In the genomic region with DNA sequence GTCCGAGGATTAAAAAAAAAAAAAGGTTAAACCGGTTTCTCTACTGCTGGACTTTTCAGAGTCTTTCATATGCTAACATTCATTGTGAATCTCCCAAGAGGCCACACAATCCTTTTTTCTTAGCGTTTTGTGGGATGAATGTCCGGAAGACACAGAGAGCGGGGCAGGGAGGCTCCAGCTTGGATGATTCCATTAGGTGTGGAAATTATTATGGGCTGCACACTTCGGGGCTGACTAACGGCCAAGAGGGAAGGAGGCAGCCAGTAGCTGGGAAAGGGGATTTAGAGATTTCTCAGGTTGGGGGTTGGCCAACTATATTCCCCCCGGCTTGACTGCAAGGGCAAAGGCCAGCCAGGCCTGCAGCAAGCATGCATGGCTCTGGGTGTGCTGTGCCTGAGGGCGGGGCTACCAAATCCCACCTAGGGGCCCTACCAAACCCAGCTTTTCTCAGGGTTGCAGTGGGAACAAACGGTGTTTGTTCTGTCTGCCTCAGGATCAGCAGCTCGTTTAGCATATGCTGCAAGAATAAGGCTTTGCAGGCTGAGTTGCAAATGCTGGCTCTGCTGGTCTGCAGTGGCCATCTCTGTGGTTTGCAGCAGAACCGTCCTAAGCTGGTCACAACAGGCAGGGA, we compare ENCODE assay signal across 19 cellular contexts. TPM values are rescaled to one million over a fixed set of nuclear protein-coding genes. Genes with fewer than 3 reads are reported as not detected.
DNase-seq lines count a peak whose midpoint lies in the region; ATAC-seq and TF ChIP-seq lines count a peak whose summit lies in the region.
"Had no signal": no experiment of that assay in that cellular context is flagged by ENCODE, and none has a peak within 500 bp of the region (broad histone marks: within the 10 kb centered on the region; RNA-seq: fewer than 3 reads in every experiment).

No MANE protein-coding gene starts in this region.

- DNase-seq in HuH-7 (ENCODE audit: low spot score) (peak; percentile 27), iPS-NIHi11 (ENCODE audit: low spot score) (peak; percentile 58), progenitor cell of endocrine pancreas (ENCODE audit: low spot score, unreplicated experiment) (no peak), DMS53 (lab: John Stamatoyannopoulos, UW) (no peak), PC-3 (no peak), SIG-M5 (lab: John Stamatoyannopoulos, UW) (no peak)
- DNase-seq: activated CD8-positive, alpha-beta memory T cell treated with anti-CD3 and anti-CD28 coated beads for 24 hours; activated effector memory CD4-positive, alpha-beta T cell treated with Interleukin-2 at 50 U/mL for 16 hours; aorta; cortex of kidney; DMS79; hippocampal formation; IMR-90 had no signal

- H3K27ac Mint-ChIP-seq in brain (peak overlapping the region; percentile 97 to 99 (median 98)), progenitor cell of endocrine pancreas (peak overlapping the region; percentile 93)

- TF ChIP-seq CTCF in brain (conservative IDR thresholded peaks at IDR 0.05): no peak
- no peak for TF ChIP-seq CTCF in progenitor cell of endocrine pancreas (IDR thresholded peaks at IDR 0.05; ENCODE audit: unreplicated experiment)
- no peak for TF ChIP-seq CTCF in PC-3 (conservative IDR thresholded peaks at IDR 0.05; ENCODE audit: low read depth, low read length)

- H3K9me3 Mint-ChIP-seq in brain (peaks cover 0 to 20% (median 6%) of the 10 kb centered on the region in 5 experiments), progenitor cell of endocrine pancreas (ENCODE audit: low read depth) (no peaks in the 10 kb centered on the region)

- no peak overlapping the region for H3K9ac ChIP-seq in PC-3 (ENCODE audit: low read length)
- H3K9ac ChIP-seq: BLaER1 had no signal

- H3K36me3 ChIP-seq in PC-3 (ENCODE audit: low read depth, low read length): no peaks in the 10 kb centered on the region
- H3K36me3 ChIP-seq: BLaER1 had no signal

- no peaks in the 10 kb centered on the region for H3F3A ChIP-seq in PC-3 (ENCODE audit: low read length, unreplicated experiment)

- no peaks in the 10 kb centered on the region for H3K9me2 ChIP-seq in PC-3 (replicated peaks; ENCODE audit: low read length)

- H3K4me3 Mint-ChIP-seq in brain (peak overlapping the region; percentile 72 to 78 (median 76)), progenitor cell of endocrine pancreas (ENCODE audit: low read depth) (peak overlapping the region; percentile 10)

- intact Hi-C loops in PC-3 (cut with micrococcal nuclease): no loop called here

- no peaks in the 10 kb centered on the region for H4K20me1 ChIP-seq in PC-3 (ENCODE audit: low read length)
- H4K20me1 ChIP-seq: BLaER1 had no signal

- H3K4me2 ChIP-seq in PC-3 (ENCODE audit: low read length): no peak overlapping the region
- H3K4me2 ChIP-seq: BLaER1 had no signal

- no peaks in the 10 kb centered on the region for H3K27me3 ChIP-seq in PC-3 (ENCODE audit: low read length)

- ATAC-seq in PC-3 (no peak), HG03196 (IDR thresholded peaks at IDR 0.05; ENCODE audit: unreplicated experiment) (no peak)

- peaks cover 33% of the 10 kb centered on the region for H3K4me1 Mint-ChIP-seq in brain
- H3K4me1 Mint-ChIP-seq in progenitor cell of endocrine pancreas (ENCODE audit: low read depth): peaks cover 13% of the 10 kb centered on the region

- H3K4me1 ChIP-seq in PC-3 (ENCODE audit: insufficient read depth, low read length): no peaks in the 10 kb centered on the region
- H3K4me1 ChIP-seq: BLaER1 had no signal

- BruUV-seq in PC-3 (replicated peaks; lab: Mats Ljungman, UMichigan): no TSS peak

- POLR2A ChIA-PET in PC-3 (lab: Charles Lee; ENCODE audit: unreplicated experiment): no interaction called here

- CTCF ChIA-PET in PC-3 (lab: Charles Lee): no interaction called here

- no peak overlapping the region for H2AFZ ChIP-seq in PC-3 (ENCODE audit: low read length)

- H3K27ac ChIP-seq in PC-3 (ENCODE audit: low read length): no peak overlapping the region
- H3K27ac ChIP-seq: BLaER1, SK-N-MC had no signal

- H3K9me3 ChIP-seq in PC-3 (ENCODE audit: low read length): no peaks in the 10 kb centered on the region

- no peaks in the 10 kb centered on the region for H3K79me2 ChIP-seq in PC-3 (ENCODE audit: low read length)

- H3K27me3 Mint-ChIP-seq in brain: no peaks in the 10 kb centered on the region
- H3K27me3 Mint-ChIP-seq in progenitor cell of endocrine pancreas: no peaks in the 10 kb centered on the region

- H3K4me3 ChIP-seq in PC-3 (ENCODE audit: low read length): no peak overlapping the region
- H3K4me3 ChIP-seq: BLaER1, lung, SK-N-MC had no signal

- H3K36me3 Mint-ChIP-seq in brain (peaks cover 4% of the 10 kb centered on the region), progenitor cell of endocrine pancreas (ENCODE audit: insufficient read depth) (peaks cover 2% of the 10 kb centered on the region)

RNA-seq across cellular contexts. Expression of a gene that starts 28.6 kb away (rescaled TPM):
- not detected for polyA plus RNA-seq in brain (ENCODE audit: insufficient read depth, low read depth, low replicate concordance)
- total RNA-seq in progenitor cell of endocrine pancreas: not detected in 2 replicates
- not detected in 2 replicates for total RNA-seq in PC-3 (2014; rRNA removed)
- total RNA-seq: aorta, IMR-90, lung, osteocyte had no signal
- polyA plus RNA-seq: aorta, IMR-90, lung had no signal

Comparison
In these comparisons a context has a peak if more than half of its experiments do, and no peak if none do; other contexts are left out.
1. DNase-seq: peak in HuH-7 (single experiment) and iPS-NIHi11 (single experiment); none in progenitor cell of endocrine pancreas (single experiment), DMS53 (single experiment), PC-3 (single experiment) and SIG-M5 (single experiment).